Comparison of ENCODE assay signal across 18 cellular contexts in the genomic region with DNA sequence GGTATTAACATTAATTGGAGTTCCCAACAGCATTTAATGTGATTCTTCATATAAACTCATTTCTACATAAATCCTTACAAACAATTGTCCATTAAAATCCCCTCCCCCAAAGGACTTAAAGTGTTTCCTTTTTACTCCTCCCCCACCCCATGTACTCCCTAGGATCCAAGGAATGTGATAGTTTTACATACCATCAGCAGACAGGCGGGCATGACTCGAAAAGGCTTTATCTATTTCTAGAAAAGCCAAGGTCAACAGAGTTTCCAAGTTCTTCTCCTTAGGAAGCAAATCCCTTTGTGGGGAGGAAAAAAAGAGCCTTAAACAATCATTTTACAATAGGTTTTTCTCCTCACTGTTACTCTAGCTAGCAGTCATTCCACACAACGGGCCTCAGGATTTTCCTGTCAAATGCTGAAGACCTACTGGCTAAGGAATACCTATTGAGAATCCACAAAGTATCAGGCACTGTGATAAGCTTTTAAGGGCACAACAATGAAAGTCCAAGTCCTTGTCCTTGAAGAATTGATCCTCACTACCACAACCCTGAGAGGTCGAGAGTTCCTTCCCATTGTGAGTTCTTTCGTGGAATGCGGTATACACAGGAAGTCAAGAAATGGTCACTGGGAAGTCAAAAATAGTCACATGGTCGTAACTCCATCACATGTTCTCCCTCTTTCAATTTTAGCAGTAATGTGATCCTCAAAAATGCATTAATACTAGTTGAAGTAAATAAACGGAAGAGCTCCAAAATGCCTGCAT. TPM values are rescaled to one million over a fixed set of nuclear protein-coding genes. Genes with fewer than 3 reads are reported as not detected.
DNase-seq lines count a peak whose midpoint lies in the region; ATAC-seq, FAIRE-seq and TF ChIP-seq lines count a peak whose summit lies in the region.
"Had no signal": no experiment of that assay in that cellular context is flagged by ENCODE, and none has a peak within 500 bp of the region (broad histone marks: within the 10 kb centered on the region; RNA-seq: fewer than 3 reads in every experiment).

No MANE protein-coding gene starts in this region.

- no peaks in the 10 kb centered on the region; the same call in 2 of the 3 replicates for H3K9me3 ChIP-seq in GM12878 (replicated peaks; ENCODE audit: control insufficient read depth, insufficient read depth, low read length)
- no peaks in the 10 kb centered on the region for H3K9me3 ChIP-seq in GM23248 (ENCODE audit: low read depth)
- H3K9me3 ChIP-seq: neutrophil, thyroid gland had no signal

- RAD21 ChIA-PET in GM12878 (lab: Charles Lee; ENCODE audit: unreplicated experiment), result interaction anchor here (0.7 to 4.9 kb wide), 7 partner anchors 8 to 238 kb away, joined by 3 to 27 read pairs (median 3); partner anchors contain the start of genes HERC6 and PPM1K

- SMC1A ChIA-PET in GM12878 (lab: Charles Lee; ENCODE audit: uncharacterized antibody, unreplicated experiment), result interaction anchor here (1.0 to 13.5 kb wide), 12 partner anchors 10 to 179 kb away, joined by 3 to 112 read pairs (median 6); partner anchors contain the start of genes HERC5 and HERC6

- peaks cover 5% of the 10 kb centered on the region for H3F3A ChIP-seq in GM23248 (ENCODE audit: insufficient read depth)

- DNase-seq in T-helper 1 cell (no peak), GM12878 (ENCODE audit: low read depth, low spot score) (no peak), progenitor cell of endocrine pancreas (ENCODE audit: low spot score, unreplicated experiment) (no peak), GM23248 (no peak), NCI-H82 (lab: John Stamatoyannopoulos, UW) (no peak)
- DNase-seq: activated CD4-positive, alpha-beta T cell treated with anti-CD3 and anti-CD28 coated beads, Interleukin-2, amount 50 U/mL, for 4 hours; CD4-positive, CD25-positive, alpha-beta regulatory T cell; immature natural killer cell; mammary epithelial cell; SIG-M5; thyroid gland had no signal

- H3K9ac ChIP-seq in GM12878 (ENCODE audit: control insufficient read depth, insufficient read depth, low read length) (no peak overlapping the region), GM23248 (no peak overlapping the region)

- no peak for TF ChIP-seq CTCF in GM12878 (IDR thresholded peaks at IDR 0.05 in 2 of 3, conservative IDR thresholded peaks at IDR 0.05 in 1 of 3; ENCODE audit: control insufficient read depth in 2 of 3, extremely low read depth in 1 of 3, insufficient read depth in 1 of 3, low read depth in 3 of 3, low read length in 3 of 3)
- no peak for TF ChIP-seq CTCF in progenitor cell of endocrine pancreas (IDR thresholded peaks at IDR 0.05; ENCODE audit: unreplicated experiment)

- H3K4me3 ChIP-seq in GM12878 (peak overlapping the region; percentile 30; the same call in 1 of the 2 replicates), GM23248 (no peak overlapping the region)
- H3K4me3 ChIP-seq: thyroid gland had no signal

- H4K20me1 ChIP-seq in GM12878 (ENCODE audit: control insufficient read depth, insufficient read depth) (no peaks in the 10 kb centered on the region), GM23248 (ENCODE audit: insufficient read depth) (no peaks in the 10 kb centered on the region)

- H3K79me2 ChIP-seq in GM12878 (ENCODE audit: control insufficient read depth, insufficient read depth, low read length) (peaks cover 62% of the 10 kb centered on the region), GM23248 (ENCODE audit: insufficient read depth) (peaks cover 29% of the 10 kb centered on the region; the same call in 1 of the 2 replicates)

- POLR2A ChIA-PET in GM12878 (lab: Charles Lee), result interaction anchor here (1.2 to 1.9 kb wide), 4 partner anchors 10 to 178 kb away, joined by 3 to 5 read pairs (median 4); no protein-coding TSS in a partner anchor

- H3K9me2 ChIP-seq in GM23248 (ENCODE audit: insufficient read depth), result no peaks in the 10 kb centered on the region

- no TSS peak for BruUV-seq in GM12878 (replicated peaks; lab: Mats Ljungman, UMichigan)

- no peak for TF ChIP-seq EP300 in GM12878 (IDR thresholded peaks at IDR 0.05; ENCODE audit: borderline replicate concordance in 1 of 2, control insufficient read depth in 1 of 2, low read depth in 2 of 2, low read length in 2 of 2)

- H3K9me3 Mint-ChIP-seq in T-helper 1 cell treated with Interleukin-12 subunit alpha and Interleukin-12 subunit beta and Interleukin-4 antibody, amounts not matched to agents 30 μg/mL and 1 μg/mL, for 36 hours, result no peaks in the 10 kb centered on the region
- H3K9me3 Mint-ChIP-seq in IgD-negative memory B cell, result no peaks in the 10 kb centered on the region
- H3K9me3 Mint-ChIP-seq in progenitor cell of endocrine pancreas (ENCODE audit: low read depth), result peaks cover 15% of the 10 kb centered on the region
- H3K9me3 Mint-ChIP-seq: activated T-helper 1 cell treated with anti-CD3 and anti-CD28 coated beads, Interleukin-12 subunit alpha, Interleukin-12 subunit beta, Interleukin-2, Interleukin-4 antibody, amounts not matched to agents 30 ng/mL and 10 ng/mL and 1 ng/mL, durations not matched to agents 14 hours and 24 hours and 36 hours; CD4-positive, CD25-positive, alpha-beta regulatory T cell had no signal

- H3K36me3 ChIP-seq in GM12878 (ENCODE audit: control insufficient read depth in 2 of 2, insufficient read depth in 2 of 2, low read length in 1 of 2) (peaks cover 0 to 23% of the 10 kb centered on the region in 2 experiments; a peak in 3 of 4 replicates), GM23248 (ENCODE audit: low read depth) (0 out of 2 replicates have a peak, but pooled peaks cover 3% of the 10 kb centered on the region)
- H3K36me3 ChIP-seq: neutrophil had no signal

- H3K27ac Mint-ChIP-seq in T-helper 1 cell treated with Interleukin-12 subunit alpha and Interleukin-12 subunit beta and Interleukin-4 antibody, amounts not matched to agents 30 μg/mL and 1 μg/mL, for 36 hours, result peak overlapping the region; percentile 22
- peak overlapping the region; percentile 83 to 91 (median 87) for H3K27ac Mint-ChIP-seq in IgD-negative memory B cell
- H3K27ac Mint-ChIP-seq in progenitor cell of endocrine pancreas, result peak overlapping the region; percentile 30
- H3K27ac Mint-ChIP-seq: activated T-helper 1 cell treated with anti-CD3 and anti-CD28 coated beads, Interleukin-12 subunit alpha, Interleukin-12 subunit beta, Interleukin-2, Interleukin-4 antibody, amounts not matched to agents 30 ng/mL and 10 ng/mL and 1 ng/mL, durations not matched to agents 14 hours and 24 hours and 36 hours; immature natural killer cell had no signal

- TF ChIP-seq RAD21 in GM12878 (IDR thresholded peaks at IDR 0.05; ENCODE audit: insufficient read depth, low read depth, low read length), result no peak

- H3K27me3 Mint-ChIP-seq in T-helper 1 cell treated with Interleukin-12 subunit alpha and Interleukin-12 subunit beta and Interleukin-4 antibody, amounts not matched to agents 30 μg/mL and 1 μg/mL, for 36 hours (ENCODE audit: low read depth), result no peaks in the 10 kb centered on the region
- H3K27me3 Mint-ChIP-seq in IgD-negative memory B cell, result no peaks in the 10 kb centered on the region
- H3K27me3 Mint-ChIP-seq in progenitor cell of endocrine pancreas, result no peaks in the 10 kb centered on the region
- H3K27me3 Mint-ChIP-seq: CD4-positive, CD25-positive, alpha-beta regulatory T cell had no signal

- in situ Hi-C loops in GM12878 (cut with MboI) (loop anchor here (5.0 kb wide), 1 partner anchor 185 kb away; no protein-coding TSS in a partner anchor), GM23248 (cut with MboI) (no loop called here)

- H3K4me2 ChIP-seq in GM12878 (ENCODE audit: control insufficient read depth, insufficient read depth) (peak overlapping the region; percentile 44; the same call in 1 of the 2 replicates), GM23248 (ENCODE audit: unreplicated experiment) (no peak overlapping the region)

- ATAC-seq in GM12878 (no peak), HG03565 (IDR thresholded peaks at IDR 0.05; ENCODE audit: unreplicated experiment) (no peak)
- ATAC-seq: sciatic nerve had no signal

- H2AFZ ChIP-seq in GM12878 (ENCODE audit: control insufficient read depth, low read depth, low read length) (no peak overlapping the region), GM23248 (no peak overlapping the region)

- CTCF ChIA-PET in GM12878 (lab: Yijun Ruan, JAX), result interaction anchor here (0.9 to 1.8 kb wide), 5 partner anchors 12 to 238 kb away, joined by 3 to 5 read pairs (median 4); partner anchors contain the start of gene HERC5

- H3K27ac ChIP-seq in GM12878 (ENCODE audit: control insufficient read depth, insufficient read depth), result peak overlapping the region; percentile 32; the same call in 1 of the 2 replicates
- H3K27ac ChIP-seq in GM23248, result no peak overlapping the region
- H3K27ac ChIP-seq: neutrophil, thyroid gland had no signal

- intact Hi-C loops in GM12878 (cut with micrococcal nuclease; ENCODE audit: unreplicated experiment), result no loop called here

- FAIRE-seq in GM12878 (lab: Jason Lieb, UNC), result no peak
- FAIRE-seq: TTC549 had no signal

- H3K4me3 Mint-ChIP-seq in T-helper 1 cell treated with Interleukin-12 subunit alpha and Interleukin-12 subunit beta and Interleukin-4 antibody, amounts not matched to agents 30 μg/mL and 1 μg/mL, for 36 hours, result no peak overlapping the region
- H3K4me3 Mint-ChIP-seq in IgD-negative memory B cell (peak overlapping the region in 3 of 4 donors; percentile 60 to 88 (median 81)), progenitor cell of endocrine pancreas (ENCODE audit: low read depth) (no peak overlapping the region)
- H3K4me3 Mint-ChIP-seq: activated T-helper 1 cell treated with anti-CD3 and anti-CD28 coated beads, Interleukin-12 subunit alpha, Interleukin-12 subunit beta, Interleukin-2, Interleukin-4 antibody, amounts not matched to agents 30 ng/mL and 10 ng/mL and 1 ng/mL, durations not matched to agents 14 hours and 24 hours and 36 hours had no signal

- H3K27me3 ChIP-seq in GM12878 (replicated peaks in 1 of 2; ENCODE audit: control insufficient read depth in 2 of 2, insufficient read depth in 2 of 2, low read length in 1 of 2), result no peaks in the 10 kb centered on the region
- no peaks in the 10 kb centered on the region for H3K27me3 ChIP-seq in GM23248 (replicated peaks; ENCODE audit: insufficient read depth)
- H3K27me3 ChIP-seq: neutrophil, thyroid gland had no signal

- H3K4me1 ChIP-seq in GM12878 (ENCODE audit: control insufficient read depth, insufficient read depth, low read length), result peaks cover 39% of the 10 kb centered on the region
- no peaks in the 10 kb centered on the region for H3K4me1 ChIP-seq in GM23248 (ENCODE audit: insufficient read depth)

- peaks cover 41% of the 10 kb centered on the region for H3K4me1 Mint-ChIP-seq in T-helper 1 cell treated with Interleukin-12 subunit alpha and Interleukin-12 subunit beta and Interleukin-4 antibody, amounts not matched to agents 30 μg/mL and 1 μg/mL, for 36 hours (ENCODE audit: low read depth)
- H3K4me1 Mint-ChIP-seq in IgD-negative memory B cell, result peaks cover 57 to 71% (median 63%) of the 10 kb centered on the region in 3 donors
- peaks cover 16% of the 10 kb centered on the region for H3K4me1 Mint-ChIP-seq in progenitor cell of endocrine pancreas (ENCODE audit: low read depth)

- TF ChIP-seq POLR2A in GM12878 (IDR thresholded peaks at IDR 0.05; ENCODE audit: low read depth, low read length), result no peak

- H3K36me3 Mint-ChIP-seq in T-helper 1 cell treated with Interleukin-12 subunit alpha and Interleukin-12 subunit beta and Interleukin-4 antibody, amounts not matched to agents 30 μg/mL and 1 μg/mL, for 36 hours (ENCODE audit: low read depth), result peaks cover 49% of the 10 kb centered on the region
- H3K36me3 Mint-ChIP-seq in IgD-negative memory B cell (peaks cover 7% of the 10 kb centered on the region), progenitor cell of endocrine pancreas (ENCODE audit: insufficient read depth) (peaks cover 20% of the 10 kb centered on the region)

- WGBS in GM12878 (ENCODE audit: insufficient coverage, insufficient replicate concordance, low lambda C conversion rate, missing lambda C conversion rate), result 85% methylated on average over 8 of the region's 8 CpGs
- WGBS in GM23248 (ENCODE audit: low coverage in 1 of 2, low lambda C conversion rate in 2 of 2, missing lambda C conversion rate in 2 of 2), 2 experiments, result 94 to 98% methylated on average over 8 of the region's 8 CpGs

RNA-seq across cellular contexts. Expression of gene PPM1K, which starts 7.2 kb away (rescaled TPM):
- polyA plus RNA-seq in IgD-negative memory B cell (142 TPM), GM12878 (2011; rRNA removed) (79.1 and 91.2 TPM in 2 replicates), GM12878 (2014; fragmentation: Illumina TruSeq; extraction: Trizol) (32.2 and 38.9 TPM in 2 replicates), GM12878 (2014; fragmentation: Nextera tagmentation; extraction: Ambion mirVana) (10 to 100 TPM; 25.3 to 25.4 TPM), GM12878 (2014; rRNA removed) (33.4 and 44.8 TPM in 2 replicates), GM12878 (2016; fragmentation: Nextera tagmentation; extraction: Ambion mirVana) (10 to 100 TPM; 25.0 to 26.9 TPM), GM23248 (2016; fragmentation: Nextera tagmentation; extraction: Ambion mirVana) (4.3 and 5.5 TPM in 2 replicates)
- 241 and 259 TPM in 2 replicates for total RNA-seq in GM12878 (2013; cell fraction: nucleolus; rRNA removed)
- total RNA-seq in GM12878 (2014; rRNA removed) (43.7 and 52.3 TPM in 2 replicates), GM12878 (2014; rRNA removed; fragmentation: Illumina TruSeq; extraction: Trizol) (41.7 and 47.1 TPM in 2 replicates), GM12878 (2021) (48.3 and 48.4 TPM in 2 replicates), progenitor cell of endocrine pancreas (19.6 and 23.7 TPM in 2 replicates)
- polyA plus RNA-seq in GM12878 (2011; ENCODE audit: low read depth), result 11.0 TPM
- 52.1 and 52.5 TPM in 2 replicates for polyA plus RNA-seq in GM12878 (2011; cell fraction: cytosol; rRNA removed)
- polyA plus RNA-seq in GM12878 (2011; cell fraction: nucleus; rRNA removed), result 58.7 and 59.0 TPM in 2 replicates
- 17.7 and 20.5 TPM in 2 replicates for polyA plus RNA-seq in GM12878 (2012)
- 154 and 215 TPM in 2 replicates for polyA minus RNA-seq in GM12878 (2011; rRNA and poly(A)+ RNA removed)
- 26.8 and 34.7 TPM in 2 replicates for polyA minus RNA-seq in GM12878 (2011; cell fraction: cytosol; rRNA and poly(A)+ RNA removed)
- 86.0 and 123 TPM in 2 replicates for polyA minus RNA-seq in GM12878 (2011; cell fraction: nucleus; rRNA and poly(A)+ RNA removed)
- total RNA-seq in GM23248 (2014; rRNA removed; shearing (Covaris generic)), result 4.6 and 8.2 TPM in 2 replicates

Comparison
In these comparisons a context has a peak if more than half of its experiments do, and no peak if none do; other contexts are left out.
1. H3K27ac Mint-ChIP-seq: peak in every context shown above with its lines; median percentile 87 in IgD-negative memory B cell; 30 in progenitor cell of endocrine pancreas; 22 in T-helper 1 cell treated with Interleukin-12 subunit alpha and Interleukin-12 subunit beta and Interleukin-4 antibody, amounts not matched to agents 30 μg/mL and 1 μg/mL, for 36 hours.
2. H3K4me3 Mint-ChIP-seq: peak in IgD-negative memory B cell (3 of 4); none in T-helper 1 cell treated with Interleukin-12 subunit alpha and Interleukin-12 subunit beta and Interleukin-4 antibody, amounts not matched to agents 30 μg/mL and 1 μg/mL, for 36 hours (single experiment) and progenitor cell of endocrine pancreas (single experiment).